13 cellular contexts compared by ENCODE assay signal in the genomic region with DNA sequence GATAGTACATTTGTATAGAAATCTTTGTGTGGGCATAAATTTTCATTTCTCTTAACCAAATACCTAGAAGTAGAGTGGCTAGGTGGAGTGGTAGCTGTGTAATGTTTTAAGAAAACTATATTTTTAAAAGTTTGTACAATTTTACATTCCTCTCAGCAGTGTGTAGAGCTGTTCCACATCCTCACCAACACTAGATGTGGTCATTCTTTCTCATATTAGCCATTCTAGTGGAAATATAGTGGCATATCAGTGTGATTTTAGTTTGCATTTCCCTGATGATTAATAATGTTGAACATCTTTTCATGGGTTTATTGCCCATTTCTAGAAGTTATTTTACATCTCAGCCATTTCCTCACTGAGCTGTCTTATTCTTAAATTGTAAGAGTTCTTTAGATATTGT.
DNase-seq lines count a peak whose midpoint lies in the region; ATAC-seq and TF ChIP-seq lines count a peak whose summit lies in the region.
"Had no signal": no experiment of that assay in that cellular context is flagged by ENCODE, and none has a peak within 500 bp of the region (broad histone marks: within the 10 kb centered on the region; RNA-seq: fewer than 3 reads in every experiment).

No MANE protein-coding gene starts in this region.

- peaks cover 1% of the 10 kb centered on the region for H3K4me1 Mint-ChIP-seq in glutamatergic neuron (ENCODE audit: low read depth, unreplicated experiment)

- H3K9me3 ChIP-seq in HEK293 (ENCODE audit: control insufficient read depth, insufficient read depth, low read depth, low read length), result no peaks in the 10 kb centered on the region
- H3K9me3 ChIP-seq in prostate gland, result no peaks in the 10 kb centered on the region

- H3K27ac Mint-ChIP-seq in glutamatergic neuron (ENCODE audit: unreplicated experiment), result peak overlapping the region; percentile 39
- H3K27ac Mint-ChIP-seq: CD4-positive, alpha-beta T cell; H9 had no signal

- TF ChIP-seq CTCF in HEK293 (tag by site-specific recombination; IDR thresholded peaks at IDR 0.05) (no peak), glutamatergic neuron (IDR thresholded peaks at IDR 0.05; ENCODE audit: partially characterized antibody, unreplicated experiment) (no peak), prostate gland (IDR thresholded peaks at IDR 0.05) (no peak)

- H3K36me3 ChIP-seq in HEK293 (ENCODE audit: control insufficient read depth in 2 of 2, insufficient read depth in 1 of 2, low read length in 2 of 2), result no peaks in the 10 kb centered on the region
- no peaks in the 10 kb centered on the region for H3K36me3 ChIP-seq in prostate gland

- H3K4me1 ChIP-seq in HEK293 (ENCODE audit: control insufficient read depth, insufficient read depth, low read length) (no peaks in the 10 kb centered on the region), prostate gland (replicated peaks) (no peaks in the 10 kb centered on the region)

- no peak overlapping the region for H3K4me3 Mint-ChIP-seq in glutamatergic neuron (ENCODE audit: unreplicated experiment)
- H3K4me3 Mint-ChIP-seq: CD4-positive, alpha-beta T cell; H9 had no signal

- intact Hi-C loops in Right ventricle myocardium superior (cut with DNase I) (no loop called here), prostate gland (cut with DNase I) (no loop called here)

- H3K4me3 ChIP-seq in HEK293 (ENCODE audit: low read depth, low read length) (no peak overlapping the region), prostate gland (no peak overlapping the region)

- TF ChIP-seq POLR2A in prostate gland (IDR thresholded peaks at IDR 0.05), result no peak

- DNase-seq in LHCN-M2 (ENCODE audit: low read depth), result peak; percentile 21
- no peak for DNase-seq in glutamatergic neuron
- no peak for DNase-seq in Right ventricle myocardium superior
- DNase-seq in prostate gland (ENCODE audit: low spot score), result no peak
- DNase-seq: AML-193; Caco-2; CD4-positive, alpha-beta T cell; H9; KBM-7 had no signal

- peaks cover 4% of the 10 kb centered on the region for H3K9me3 Mint-ChIP-seq in glutamatergic neuron (ENCODE audit: unreplicated experiment)

- H3K27me3 ChIP-seq in prostate gland (replicated peaks; ENCODE audit: insufficient read depth), result no peaks in the 10 kb centered on the region

- CTCF ChIA-PET in HEK293 (lab: Yijun Ruan, JAX), result interaction anchor here (1.4 kb wide), 1 partner anchor 40 kb away, joined by 5 read pairs; no protein-coding TSS in a partner anchor

- ATAC-seq in Right ventricle myocardium superior (ENCODE audit: poor library complexity), result no peak
- no peak for ATAC-seq in HG03442 (IDR thresholded peaks at IDR 0.05; ENCODE audit: unreplicated experiment)

- no peak overlapping the region for H3K27ac ChIP-seq in HEK293 (ENCODE audit: extremely low read depth, low read depth, low read length)
- no peak overlapping the region for H3K27ac ChIP-seq in prostate gland
- H3K27ac ChIP-seq: C4-2B, HL-60 had no signal

- H3K27me3 Mint-ChIP-seq in glutamatergic neuron (ENCODE audit: unreplicated experiment), result peaks cover 2% of the 10 kb centered on the region
- H3K27me3 Mint-ChIP-seq: CD4-positive, alpha-beta T cell had no signal

- POLR2A ChIA-PET in HEK293 (lab: Yijun Ruan, JAX), result no interaction called here

- peaks cover 22% of the 10 kb centered on the region for H3K36me3 Mint-ChIP-seq in glutamatergic neuron (ENCODE audit: unreplicated experiment)

TF ChIP-seq in HEK293, 187 proteins besides CTCF, POLR2A, EP300 and RAD21 (continues in another document):
- no peak for TF ChIP-seq ZNF10 (tag by site-specific recombination; IDR thresholded peaks at IDR 0.05)
- TF ChIP-seq SETDB1 (IDR thresholded peaks at IDR 0.05; ENCODE audit: insufficient read length, low read length), result peak; percentile 48
- TF ChIP-seq, protein P1, sequence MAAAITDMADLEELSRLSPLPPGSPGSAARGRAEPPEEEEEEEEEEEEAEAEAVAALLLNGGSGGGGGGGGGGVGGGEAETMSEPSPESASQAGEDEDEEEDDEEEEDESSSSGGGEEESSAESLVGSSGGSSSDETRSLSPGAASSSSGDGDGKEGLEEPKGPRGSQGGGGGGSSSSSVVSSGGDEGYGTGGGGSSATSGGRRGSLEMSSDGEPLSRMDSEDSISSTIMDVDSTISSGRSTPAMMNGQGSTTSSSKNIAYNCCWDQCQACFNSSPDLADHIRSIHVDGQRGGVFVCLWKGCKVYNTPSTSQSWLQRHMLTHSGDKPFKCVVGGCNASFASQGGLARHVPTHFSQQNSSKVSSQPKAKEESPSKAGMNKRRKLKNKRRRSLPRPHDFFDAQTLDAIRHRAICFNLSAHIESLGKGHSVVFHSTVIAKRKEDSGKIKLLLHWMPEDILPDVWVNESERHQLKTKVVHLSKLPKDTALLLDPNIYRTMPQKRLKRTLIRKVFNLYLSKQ (tag by site-specific recombination; IDR thresholded peaks at IDR 0.05; ENCODE audit: borderline replicate concordance), result no peak
- TF ChIP-seq ZFHX2 (tag by site-specific recombination; conservative IDR thresholded peaks at IDR 0.05), result no peak
- no peak for TF ChIP-seq ZNF239 (tag by site-specific recombination; IDR thresholded peaks at IDR 0.05)
- no peak for TF ChIP-seq ZFP37 (tag by site-specific recombination; IDR thresholded peaks at IDR 0.05)
- no peak for TF ChIP-seq ZBTB17 (tag by site-specific recombination; IDR thresholded peaks at IDR 0.05)
- no peak for TF ChIP-seq ZNF391 (tag by site-specific recombination; IDR thresholded peaks at IDR 0.05; ENCODE audit: borderline replicate concordance, low read depth)
- TF ChIP-seq, protein P2, sequence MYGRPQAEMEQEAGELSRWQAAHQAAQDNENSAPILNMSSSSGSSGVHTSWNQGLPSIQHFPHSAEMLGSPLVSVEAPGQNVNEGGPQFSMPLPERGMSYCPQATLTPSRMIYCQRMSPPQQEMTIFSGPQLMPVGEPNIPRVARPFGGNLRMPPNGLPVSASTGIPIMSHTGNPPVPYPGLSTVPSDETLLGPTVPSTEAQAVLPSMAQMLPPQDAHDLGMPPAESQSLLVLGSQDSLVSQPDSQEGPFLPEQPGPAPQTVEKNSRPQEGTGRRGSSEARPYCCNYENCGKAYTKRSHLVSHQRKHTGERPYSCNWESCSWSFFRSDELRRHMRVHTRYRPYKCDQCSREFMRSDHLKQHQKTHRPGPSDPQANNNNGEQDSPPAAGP (tag by site-specific recombination; IDR thresholded peaks at IDR 0.05), result no peak
- TF ChIP-seq, protein P3, sequence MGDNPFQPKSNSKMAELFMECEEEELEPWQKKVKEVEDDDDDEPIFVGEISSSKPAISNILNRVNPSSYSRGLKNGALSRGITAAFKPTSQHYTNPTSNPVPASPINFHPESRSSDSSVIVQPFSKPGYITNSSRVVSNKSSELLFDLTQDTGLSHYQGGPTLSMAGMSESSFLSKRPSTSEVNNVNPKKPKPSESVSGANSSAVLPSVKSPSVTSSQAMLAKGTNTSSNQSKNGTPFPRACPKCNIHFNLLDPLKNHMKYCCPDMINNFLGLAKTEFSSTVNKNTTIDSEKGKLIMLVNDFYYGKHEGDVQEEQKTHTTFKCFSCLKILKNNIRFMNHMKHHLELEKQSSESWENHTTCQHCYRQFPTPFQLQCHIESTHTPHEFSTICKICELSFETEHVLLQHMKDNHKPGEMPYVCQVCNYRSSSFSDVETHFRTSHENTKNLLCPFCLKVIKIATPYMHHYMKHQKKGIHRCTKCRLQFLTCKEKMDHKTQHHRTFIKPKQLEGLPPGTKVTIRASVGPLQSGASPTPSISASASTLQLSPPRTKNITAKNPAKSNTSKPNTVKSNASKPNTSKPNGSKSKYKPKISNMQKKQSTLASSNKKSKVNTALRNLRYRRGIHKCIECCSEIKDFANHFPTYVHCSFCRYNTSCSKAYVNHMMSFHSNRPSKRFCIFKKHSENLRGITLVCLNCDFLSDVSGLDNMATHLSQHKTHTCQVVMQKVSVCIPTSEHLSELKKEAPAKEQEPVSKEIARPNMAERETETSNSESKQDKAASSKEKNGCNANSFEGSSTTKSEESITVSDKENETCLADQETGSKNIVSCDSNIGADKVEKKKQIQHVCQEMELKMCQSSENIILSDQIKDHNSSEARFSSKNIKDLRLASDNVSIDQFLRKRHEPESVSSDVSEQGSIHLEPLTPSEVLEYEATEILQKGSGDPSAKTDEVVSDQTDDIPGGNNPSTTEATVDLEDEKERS (tag by site-specific recombination; IDR thresholded peaks at IDR 0.05), result 0 out of 2 replicates have a peak, but pooled peaks have one; percentile 40
- TF ChIP-seq ZNF114 (tag by site-specific recombination; IDR thresholded peaks at IDR 0.05), result no peak
- TF ChIP-seq ZNF521 (tag by site-specific recombination; IDR thresholded peaks at IDR 0.05), result no peak
- TF ChIP-seq ZBTB21 (tag by site-specific recombination; IDR thresholded peaks at IDR 0.05), result no peak
- no peak for TF ChIP-seq ZNF777 (tag by site-specific recombination; IDR thresholded peaks at IDR 0.05; ENCODE audit: borderline replicate concordance)
- no peak for TF ChIP-seq ZNF677 (tag by site-specific recombination; IDR thresholded peaks at IDR 0.05)
- TF ChIP-seq, protein P4, sequence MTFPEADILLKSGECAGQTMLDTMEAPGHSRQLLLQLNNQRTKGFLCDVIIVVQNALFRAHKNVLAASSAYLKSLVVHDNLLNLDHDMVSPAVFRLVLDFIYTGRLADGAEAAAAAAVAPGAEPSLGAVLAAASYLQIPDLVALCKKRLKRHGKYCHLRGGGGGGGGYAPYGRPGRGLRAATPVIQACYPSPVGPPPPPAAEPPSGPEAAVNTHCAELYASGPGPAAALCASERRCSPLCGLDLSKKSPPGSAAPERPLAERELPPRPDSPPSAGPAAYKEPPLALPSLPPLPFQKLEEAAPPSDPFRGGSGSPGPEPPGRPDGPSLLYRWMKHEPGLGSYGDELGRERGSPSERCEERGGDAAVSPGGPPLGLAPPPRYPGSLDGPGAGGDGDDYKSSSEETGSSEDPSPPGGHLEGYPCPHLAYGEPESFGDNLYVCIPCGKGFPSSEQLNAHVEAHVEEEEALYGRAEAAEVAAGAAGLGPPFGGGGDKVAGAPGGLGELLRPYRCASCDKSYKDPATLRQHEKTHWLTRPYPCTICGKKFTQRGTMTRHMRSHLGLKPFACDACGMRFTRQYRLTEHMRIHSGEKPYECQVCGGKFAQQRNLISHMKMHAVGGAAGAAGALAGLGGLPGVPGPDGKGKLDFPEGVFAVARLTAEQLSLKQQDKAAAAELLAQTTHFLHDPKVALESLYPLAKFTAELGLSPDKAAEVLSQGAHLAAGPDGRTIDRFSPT (tag by site-specific recombination; IDR thresholded peaks at IDR 0.05), result no peak
- TF ChIP-seq ZNF184 (tag by site-specific recombination; IDR thresholded peaks at IDR 0.05), result peak; percentile 100
- TF ChIP-seq HOXD13 (CRISPR knock-in tag; IDR thresholded peaks at IDR 0.05; ENCODE audit: borderline replicate concordance), result no peak
- no peak for TF ChIP-seq ZNF341 (tag by site-specific recombination; IDR thresholded peaks at IDR 0.05; ENCODE audit: low read depth)
